8 cellular contexts compared by ENCODE assay signal in genomic region chr14:57390037-57390805, GRCh38. TPM values are rescaled to one million over a fixed set of nuclear protein-coding genes. Genes with fewer than 3 reads are reported as not detected.
DNase-seq lines count a peak whose midpoint lies in the region; ATAC-seq and TF ChIP-seq lines count a peak whose summit lies in the region.

TSS of gene NAA30 (plus strand) at chr14:57390586. CDS start at chr14:57390958, 372 bp downstream.

- peak within 1 kb of the TSS; percentile 42 for H3K9ac ChIP-seq in endodermal cell (ENCODE audit: extremely low read depth, low read length, poor library complexity, severe bottlenecking)

- no peaks in the 10 kb centered on the region for H3K9me3 ChIP-seq in Caco-2
- H3K9me3 ChIP-seq in endodermal cell (ENCODE audit: control insufficient read depth, low read length): no peaks in the 10 kb centered on the region

- CTCF ChIA-PET in Caco-2 (lab: Charles Lee): interaction anchor here (0.6 to 0.7 kb wide), 6 partner anchors 77 to 1747 kb away, joined by 3 to 7 read pairs (median 4); partner anchors contain the start of genes AP5M1 and EXOC5

- no peaks in the 10 kb centered on the region for H3K9me3 Mint-ChIP-seq in Caco-2 (ENCODE audit: unreplicated experiment)
- H3K9me3 Mint-ChIP-seq in endodermal cell: no peaks in the 10 kb centered on the region

- WGBS in endodermal cell (ENCODE audit: insufficient coverage in 1 of 2, insufficient read length in 1 of 2), 2 experiments: 1 to 3% methylated on average over 13 to 61 of the region's 62 CpGs

- ATAC-seq in GM21367 (IDR thresholded peaks at IDR 0.05; ENCODE audit: unreplicated experiment): peak; percentile 74

- peak within 1 kb of the TSS; percentile 45 for H3K27ac ChIP-seq in endodermal cell (ENCODE audit: low read depth, low read length)

- no peaks in the 10 kb centered on the region for H3K36me3 ChIP-seq in Caco-2 (ENCODE audit: control insufficient read depth, insufficient read depth, low read length)
- H3K36me3 ChIP-seq in endodermal cell (ENCODE audit: control insufficient read depth, insufficient read depth, low read length): peaks cover 19% of the 10 kb centered on the region

- no peaks in the 10 kb centered on the region for H3K27me3 ChIP-seq in Caco-2 (replicated peaks; ENCODE audit: control insufficient read depth, insufficient read depth, low read length)
- no peaks in the 10 kb centered on the region for H3K27me3 ChIP-seq in endodermal cell (ENCODE audit: control insufficient read depth, insufficient read depth, low read length, poor library complexity, severe bottlenecking)

- H3K36me3 Mint-ChIP-seq in Caco-2 (ENCODE audit: insufficient read depth, unreplicated experiment): peaks cover 16% of the 10 kb centered on the region
- H3K36me3 Mint-ChIP-seq in endodermal cell (ENCODE audit: low read depth): peaks cover 18% of the 10 kb centered on the region

- H3K27me3 Mint-ChIP-seq in Caco-2 (ENCODE audit: insufficient read depth, unreplicated experiment): no peaks in the 10 kb centered on the region
- H3K27me3 Mint-ChIP-seq in endodermal cell (ENCODE audit: insufficient read depth): peaks cover 12% of the 10 kb centered on the region

- DNase-seq in Caco-2: peak; percentile 96 to 99
- peak; percentile 91 for DNase-seq in HT1080 (ENCODE audit: low read depth)
- DNase-seq in NOMO-1 treated with dmso at 0.1 percent for 144 hours (lab: John Stamatoyannopoulos, UW; ENCODE audit: unreplicated experiment): peak; percentile 96
- DNase-seq in activated CD8-positive, alpha-beta memory T cell treated with anti-CD3 and anti-CD28 coated beads for 48 hours (ENCODE audit: low read depth in 2 of 3, low spot score in 2 of 3): peak; percentile 72 to 83 (median 77)
- DNase-seq in endodermal cell: peak; percentile 98
- DNase-seq in mesenteric fat pad (ENCODE audit: low spot score): peak; percentile 95
- peak; percentile 85 for DNase-seq in stimulated activated CD8-positive, alpha-beta memory T cell treated with anti-CD3 and anti-CD28 coated beads, Interleukin-15, amount 100 ng/mL, for 1 hour (ENCODE audit: low read depth)

- H3K4me3 Mint-ChIP-seq in Caco-2 (ENCODE audit: unreplicated experiment): peak within 1 kb of the TSS; percentile 80
- peak within 1 kb of the TSS; percentile 83 for H3K4me3 Mint-ChIP-seq in endodermal cell

- BruUV-seq in Caco-2 (replicated peaks; lab: Mats Ljungman, UMichigan): no TSS peak

- H3K4me3 ChIP-seq in Caco-2 (ENCODE audit: low read depth, low read length) (peak within 1 kb of the TSS; percentile 94), endodermal cell (ENCODE audit: low read length) (peak within 1 kb of the TSS; percentile 90)

- H3K4me1 ChIP-seq in Caco-2 (peaks cover 13% of the 10 kb centered on the region), endodermal cell (ENCODE audit: control insufficient read depth, insufficient read depth, low read length) (peaks cover 9% of the 10 kb centered on the region)

- intact Hi-C loops in Caco-2 (cut with micrococcal nuclease; ENCODE audit: unreplicated experiment): loop anchor here (2.0 to 5.0 kb wide), 2 partner anchors 27 to 73 kb away; no protein-coding TSS in a partner anchor

- TF ChIP-seq CTCF in Caco-2 (IDR thresholded peaks at IDR 0.05; ENCODE audit: insufficient read depth in 1 of 2, low read depth in 1 of 2, low read length in 1 of 2, severe bottlenecking in 1 of 2, unreplicated experiment in 1 of 2) (no peak), endodermal cell (conservative IDR thresholded peaks at IDR 0.05) (no peak)

- H3K27ac Mint-ChIP-seq in Caco-2 (ENCODE audit: unreplicated experiment) (peak within 1 kb of the TSS; percentile 81), endodermal cell (peak within 1 kb of the TSS; percentile 86)

- peaks cover 7% of the 10 kb centered on the region for H3K4me1 Mint-ChIP-seq in Caco-2 (ENCODE audit: low read depth, unreplicated experiment)
- H3K4me1 Mint-ChIP-seq in endodermal cell: peaks cover 33% of the 10 kb centered on the region

- POLR2A ChIA-PET in Caco-2 (lab: Charles Lee): interaction anchor here (1.1 kb wide), 1 partner anchor 121 kb away, joined by 3 read pairs; the partner anchor contains the start of genes AP5M1 and EXOC5

RNA-seq across cellular contexts. Expression of gene NAA30, which starts in this region (rescaled TPM):
- total RNA-seq in Caco-2 (2022): 21.0 and 23.7 TPM in 2 replicates
- total RNA-seq in HT1080 (2014; rRNA removed; shearing (Covaris generic)): 11.7 and 13.6 TPM in 2 replicates
- 10.0 and 11.1 TPM in 2 replicates for polyA plus RNA-seq in HT1080 (2015; cell fraction: cytosol; rRNA removed)
- 9.3 and 9.4 TPM in 2 replicates for polyA plus RNA-seq in HT1080 (2015; cell fraction: nucleus; rRNA removed)
- 10 to 100 TPM; 23.0 to 26.0 TPM for total RNA-seq in endodermal cell
- polyA plus RNA-seq in endodermal cell (2013, experiment 1 of 2): 17.4 TPM
- polyA plus RNA-seq in endodermal cell (2013, experiment 2 of 2): 12.8 TPM
- 15.0 TPM for total RNA-seq in mesenteric fat pad

Comparison
In these comparisons a context has a peak if more than half of its experiments do, and no peak if none do; other contexts are left out.
1. Peak in every context shown above with its lines: DNase-seq, ATAC-seq, H3K4me3 ChIP-seq and H3K27ac ChIP-seq.